8 cellular contexts compared by ENCODE assay signal in the genomic region with DNA sequence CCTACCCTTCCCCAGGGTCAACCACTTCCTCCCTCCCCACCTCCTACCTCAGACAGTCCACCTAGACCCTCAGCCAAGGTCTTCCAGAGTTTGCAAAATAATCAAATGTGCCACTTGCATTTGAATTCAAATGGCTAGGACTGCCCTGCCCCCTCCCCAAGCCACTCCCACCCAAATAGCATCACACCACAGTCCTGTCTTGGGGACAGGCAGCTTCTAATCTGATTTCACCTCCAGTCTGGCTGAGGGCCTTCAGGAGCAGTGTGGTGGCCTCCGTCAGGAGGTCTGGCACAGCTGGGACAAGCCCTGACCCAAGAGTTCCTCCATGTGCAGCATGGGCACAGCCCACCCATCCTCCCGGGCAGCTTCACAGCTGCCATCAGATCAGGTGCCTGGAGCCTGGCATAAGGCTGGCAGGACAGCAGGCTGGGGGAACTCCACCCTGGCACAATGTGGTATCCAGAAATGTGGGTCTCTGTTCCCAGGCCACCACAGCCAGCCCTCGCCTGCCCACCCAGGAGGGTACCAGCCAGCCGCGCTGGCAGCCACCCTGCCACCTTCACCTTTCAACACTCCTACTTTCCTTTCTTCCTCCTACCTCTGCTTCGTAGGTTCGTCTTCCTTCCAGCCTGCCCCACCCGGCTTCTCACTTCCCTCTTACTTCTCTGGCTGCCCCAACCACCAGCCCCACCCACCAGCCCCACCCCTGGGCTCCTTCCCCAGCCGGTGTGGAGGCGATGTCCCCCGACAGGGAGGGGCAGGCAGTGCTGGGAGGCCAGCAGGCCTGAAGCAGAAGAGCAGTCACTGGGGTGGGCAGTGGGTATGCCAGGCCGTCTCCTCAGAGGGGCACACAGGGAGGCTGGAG. TPM values are rescaled to one million over a fixed set of nuclear protein-coding genes. Genes with fewer than 3 reads are reported as not detected.
A peak's percentile ranks its signal among the peaks of the same experiment; 100 is the strongest.
DNase-seq lines count a peak whose midpoint lies in the region; ATAC-seq, FAIRE-seq and TF ChIP-seq lines count a peak whose summit lies in the region.

A gene with protein sequence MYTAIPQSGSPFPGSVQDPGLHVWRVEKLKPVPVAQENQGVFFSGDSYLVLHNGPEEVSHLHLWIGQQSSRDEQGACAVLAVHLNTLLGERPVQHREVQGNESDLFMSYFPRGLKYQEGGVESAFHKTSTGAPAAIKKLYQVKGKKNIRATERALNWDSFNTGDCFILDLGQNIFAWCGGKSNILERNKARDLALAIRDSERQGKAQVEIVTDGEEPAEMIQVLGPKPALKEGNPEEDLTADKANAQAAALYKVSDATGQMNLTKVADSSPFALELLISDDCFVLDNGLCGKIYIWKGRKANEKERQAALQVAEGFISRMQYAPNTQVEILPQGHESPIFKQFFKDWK (minus strand): TSS at position 648 of the 865 bp plus-strand sequence. CDS start 8,221 bp downstream, outside the sequence.

- peak within 1 kb of the TSS; percentile 82 for H3K4me2 ChIP-seq in keratinocyte (ENCODE audit: control insufficient read depth, extremely low read depth, insufficient read depth, low read depth, low read length)

- peak within 1 kb of the TSS; percentile 63 for H3K4me3 Mint-ChIP-seq in activated naive CD4-positive, alpha-beta T cell treated with anti-CD3 and anti-CD28 coated beads, Interleukin-2, amount 50 U/mL, for 24 hours
- peak within 1 kb of the TSS; percentile 71 for H3K4me3 Mint-ChIP-seq in stimulated activated effector memory CD8-positive, alpha-beta T cell treated with anti-CD3 and anti-CD28 coated beads, Interleukin-12 subunit alpha, Interleukin-12 subunit beta, amount 100 ng/mL, for 72 hours

- H3K27ac Mint-ChIP-seq in activated naive CD4-positive, alpha-beta T cell treated with anti-CD3 and anti-CD28 coated beads, Interleukin-2, amount 50 U/mL, for 24 hours, result peak within 1 kb of the TSS; percentile 51
- H3K27ac Mint-ChIP-seq in stimulated activated effector memory CD8-positive, alpha-beta T cell treated with anti-CD3 and anti-CD28 coated beads, Interleukin-12 subunit alpha, Interleukin-12 subunit beta, amount 100 ng/mL, for 72 hours, result peak within 1 kb of the TSS; percentile 77

- H3K4me1 ChIP-seq in keratinocyte (ENCODE audit: control insufficient read depth, extremely low read depth, insufficient read depth, low read length), result peaks cover 31% of the 10 kb centered on the region

- peaks cover 4% of the 10 kb centered on the region for H3K27me3 Mint-ChIP-seq in activated naive CD4-positive, alpha-beta T cell treated with anti-CD3 and anti-CD28 coated beads, Interleukin-2, amount 50 U/mL, for 24 hours

- H3K9me1 ChIP-seq in keratinocyte (ENCODE audit: control insufficient read depth, extremely low read depth, insufficient read depth, low read length), result peaks cover 3% of the 10 kb centered on the region

- peak within 1 kb of the TSS; percentile 71 for H3K27ac ChIP-seq in keratinocyte (ENCODE audit: control insufficient read depth, insufficient read depth, low read length)

- TF ChIP-seq POLR2A in GM12892 (IDR thresholded peaks at IDR 0.05; ENCODE audit: low read depth, low read length), result no peak; the same call in 1 of the 2 replicates

- H4K20me1 ChIP-seq in keratinocyte (ENCODE audit: control insufficient read depth, extremely low read depth, insufficient read depth, low read length), result no peaks in the 10 kb centered on the region

- DNase-seq in GM12892 (ENCODE audit: insufficient read length), result peak; percentile 83
- peak; percentile 82 to 84 for DNase-seq in NOMO-1 (lab: John Stamatoyannopoulos, UW; ENCODE audit: unreplicated experiment in 2 of 2)
- no peak for DNase-seq in keratinocyte (ENCODE audit: low read depth, low spot score)
- DNase-seq in stimulated activated effector memory CD8-positive, alpha-beta T cell treated with anti-CD3 and anti-CD28 coated beads, Interleukin-12 subunit alpha, Interleukin-12 subunit beta, amount 100 ng/mL, for 72 hours (ENCODE audit: low spot score in 2 of 2), result no peak
- no peak for DNase-seq in NCI-H1436 (lab: John Stamatoyannopoulos, UW)
- no peak for DNase-seq in inferior parietal cortex (ENCODE audit: extremely low spot score)

- H3K9me3 ChIP-seq in keratinocyte (ENCODE audit: control insufficient read depth, low read depth, low read length), result no peaks in the 10 kb centered on the region

- H3K79me2 ChIP-seq in keratinocyte (ENCODE audit: control insufficient read depth, insufficient read depth, low read length), result peaks cover 76% of the 10 kb centered on the region

- peaks cover 2 to 10% of the 10 kb centered on the region in 2 experiments for H3K36me3 ChIP-seq in keratinocyte (ENCODE audit: control insufficient read depth in 2 of 2, extremely low read depth in 1 of 2, insufficient read depth in 2 of 2, low read length in 2 of 2)

- peaks cover 51% of the 10 kb centered on the region for H3K4me1 Mint-ChIP-seq in activated naive CD4-positive, alpha-beta T cell treated with anti-CD3 and anti-CD28 coated beads, Interleukin-2, amount 50 U/mL, for 24 hours
- peaks cover 56% of the 10 kb centered on the region for H3K4me1 Mint-ChIP-seq in stimulated activated effector memory CD8-positive, alpha-beta T cell treated with anti-CD3 and anti-CD28 coated beads, Interleukin-12 subunit alpha, Interleukin-12 subunit beta, amount 100 ng/mL, for 72 hours

- no peak for TF ChIP-seq CTCF in keratinocyte (optimal IDR thresholded peaks at IDR 0.05 in 1 of 3, IDR thresholded peaks at IDR 0.05 in 1 of 3, conservative IDR thresholded peaks at IDR 0.05 in 1 of 3; ENCODE audit: extremely low read depth in 1 of 3, insufficient read depth in 2 of 3, low read length in 3 of 3)

- H3K27me3 ChIP-seq in keratinocyte (ENCODE audit: control insufficient read depth, extremely low read depth, insufficient read depth, low read length), result no peaks in the 10 kb centered on the region

- H3K9me3 Mint-ChIP-seq in activated naive CD4-positive, alpha-beta T cell treated with anti-CD3 and anti-CD28 coated beads, Interleukin-2, amount 50 U/mL, for 24 hours, result no peaks in the 10 kb centered on the region
- H3K9me3 Mint-ChIP-seq in stimulated activated effector memory CD8-positive, alpha-beta T cell treated with anti-CD3 and anti-CD28 coated beads, Interleukin-12 subunit alpha, Interleukin-12 subunit beta, amount 100 ng/mL, for 72 hours, result no peaks in the 10 kb centered on the region

- dilution Hi-C loops in keratinocyte (cut with MboI; ENCODE audit: extremely low pct_ligation_motif_present, low sequenced_read_pairs), result no loop called here

- peak within 1 kb of the TSS; percentile 51 for H2AFZ ChIP-seq in keratinocyte (ENCODE audit: control insufficient read depth, low read length)

- peak within 1 kb of the TSS; percentile 30 to 49 (median 47) for H3K4me3 ChIP-seq in keratinocyte (ENCODE audit: control insufficient read depth in 2 of 3, extremely low read depth in 1 of 3, insufficient read depth in 2 of 3, low read depth in 1 of 3, low read length in 3 of 3)

- H3K9ac ChIP-seq in keratinocyte (ENCODE audit: control insufficient read depth, extremely low read depth, insufficient read depth, low read length), result peak within 1 kb of the TSS; percentile 71

- ATAC-seq in HG02588 (IDR thresholded peaks at IDR 0.05; ENCODE audit: unreplicated experiment), result peak; percentile 61
- peak; percentile 35 for ATAC-seq in stimulated activated effector memory CD8-positive, alpha-beta T cell treated with anti-CD3 and anti-CD28 coated beads, Interleukin-12 subunit alpha, Interleukin-12 subunit beta, amount 100 ng/mL, for 72 hours

- H3K36me3 Mint-ChIP-seq in activated naive CD4-positive, alpha-beta T cell treated with anti-CD3 and anti-CD28 coated beads, Interleukin-2, amount 50 U/mL, for 24 hours, result peaks cover under 1% of the 10 kb centered on the region
- peaks cover 9% of the 10 kb centered on the region for H3K36me3 Mint-ChIP-seq in stimulated activated effector memory CD8-positive, alpha-beta T cell treated with anti-CD3 and anti-CD28 coated beads, Interleukin-12 subunit alpha, Interleukin-12 subunit beta, amount 100 ng/mL, for 72 hours

- FAIRE-seq in GM12892 (lab: Jason Lieb, UNC), result peak; percentile 87
- no peak for FAIRE-seq in keratinocyte (lab: Jason Lieb, UNC)

RNA-seq across cellular contexts. Expression of the gene that starts here (rescaled TPM):
- 108 TPM for polyA plus RNA-seq in GM12892 (2012; ENCODE audit: missing spikeins)
- 466 to 683 TPM (median 503 TPM) in 3 replicates for polyA plus RNA-seq in keratinocyte
- polyA plus RNA-seq in keratinocyte (2011; ENCODE audit: low read depth), result 123 TPM
- polyA plus RNA-seq in keratinocyte (2011; cell fraction: cytosol; rRNA removed), result 321 and 549 TPM in 2 replicates
- 232 and 338 TPM in 2 replicates for polyA plus RNA-seq in keratinocyte (2011; cell fraction: nucleus; rRNA removed)
- 352 and 538 TPM in 2 replicates for polyA plus RNA-seq in keratinocyte (2012; ENCODE audit: low replicate concordance)
- polyA minus RNA-seq in keratinocyte, result 216 to 344 TPM (median 339 TPM) in 3 replicates
- 273 TPM for polyA minus RNA-seq in keratinocyte (2011; cell fraction: cytosol; rRNA and poly(A)+ RNA removed)
- polyA minus RNA-seq in keratinocyte (2011; cell fraction: nucleus; rRNA and poly(A)+ RNA removed), result 94.0 and 95.3 TPM in 2 replicates

Comparison
In these comparisons a context has a peak if more than half of its experiments do, and no peak if none do; other contexts are left out.
1. DNase-seq: peak in GM12892 (single experiment) and NOMO-1 (2 of 2); none in keratinocyte (single experiment), stimulated activated effector memory CD8-positive, alpha-beta T cell treated with anti-CD3 and anti-CD28 coated beads, Interleukin-12 subunit alpha, Interleukin-12 subunit beta, amount 100 ng/mL, for 72 hours (0 of 2), NCI-H1436 (single experiment) and inferior parietal cortex (single experiment).